ENCODE assay signal across 19 cellular contexts in the genomic region with DNA sequence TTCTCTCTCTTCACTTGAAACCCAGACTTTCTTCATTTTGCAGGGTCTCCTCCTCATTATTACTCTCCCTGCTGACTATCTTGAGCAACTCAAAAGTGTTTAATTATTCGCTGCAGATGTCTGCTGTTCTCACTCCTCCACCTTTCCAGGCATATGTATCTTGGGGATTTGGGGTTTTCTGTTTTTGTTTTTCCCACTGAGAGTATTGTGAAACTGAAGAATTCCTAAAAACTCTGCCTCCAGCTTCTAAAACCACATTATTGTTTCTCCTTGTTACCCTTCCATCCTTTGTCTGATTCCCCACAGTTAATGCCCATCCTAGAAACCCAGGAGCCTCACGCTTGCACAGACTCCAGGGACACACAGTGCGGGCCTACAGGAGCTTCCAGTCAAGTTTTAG. TPM values are rescaled to one million over a fixed set of nuclear protein-coding genes. Genes with fewer than 3 reads are reported as not detected.
DNase-seq lines count a peak whose midpoint lies in the region; ATAC-seq, FAIRE-seq and TF ChIP-seq lines count a peak whose summit lies in the region.
"Had no signal": no experiment of that assay in that cellular context is flagged by ENCODE, and none has a peak within 500 bp of the region (broad histone marks: within the 10 kb centered on the region; RNA-seq: fewer than 3 reads in every experiment).

No MANE protein-coding gene starts in this region.

- H3K27ac Mint-ChIP-seq in HFFc6 = peak overlapping the region; percentile 96
- H3K27ac Mint-ChIP-seq: CD8-positive, alpha-beta memory T cell; H9 had no signal

- peak; percentile 51 for FAIRE-seq in endometrium (lab: Jason Lieb, UNC)
- FAIRE-seq: A549, GM12892, HepG2, HTR-8/SVneo had no signal

- H3K4me3 Mint-ChIP-seq in HFFc6 = peak overlapping the region; percentile 52
- H3K4me3 Mint-ChIP-seq: CD8-positive, alpha-beta memory T cell; H9 had no signal

- no peak overlapping the region for H3K9ac ChIP-seq in smooth muscle cell (ENCODE audit: low read depth)
- H3K9ac ChIP-seq: BLaER1 had no signal

- no peak overlapping the region for H2AFZ ChIP-seq in smooth muscle cell (ENCODE audit: low read depth)

- 97% methylated on average over 3 of the region's 3 CpGs for WGBS in smooth muscle cell (ENCODE audit: low lambda C conversion rate)

- no peaks in the 10 kb centered on the region; the same call in 1 of the 2 replicates for H3K27me3 Mint-ChIP-seq in HFFc6 (ENCODE audit: insufficient read depth)

- no peaks in the 10 kb centered on the region for H3K27me3 ChIP-seq in RWPE2 (ENCODE audit: insufficient read depth, poor library complexity, severe bottlenecking)
- no peaks in the 10 kb centered on the region for H3K27me3 ChIP-seq in smooth muscle cell (ENCODE audit: low read depth)
- no peaks in the 10 kb centered on the region for H3K27me3 ChIP-seq in effector memory CD4-positive, alpha-beta T cell (replicated peaks; ENCODE audit: control insufficient read depth, insufficient read depth, low read length, poor library complexity, severe bottlenecking)
- H3K27me3 ChIP-seq: BLaER1 had no signal

- H3K4me1 Mint-ChIP-seq in HFFc6 (ENCODE audit: low read depth) = peaks cover 46% of the 10 kb centered on the region
- H3K4me1 Mint-ChIP-seq: CD8-positive, alpha-beta memory T cell had no signal

- no peak for TF ChIP-seq CTCF in HFFc6 (IDR thresholded peaks at IDR 0.05)
- TF ChIP-seq CTCF in RWPE2 (IDR thresholded peaks at IDR 0.05; ENCODE audit: poor library complexity, severe bottlenecking) = no peak
- TF ChIP-seq CTCF in smooth muscle cell (IDR thresholded peaks at IDR 0.05; ENCODE audit: borderline replicate concordance, insufficient read depth, poor library complexity, severe bottlenecking) = no peak

- H3K27ac ChIP-seq in RWPE2 (ENCODE audit: poor library complexity, severe bottlenecking) (peak overlapping the region; percentile 92), smooth muscle cell (ENCODE audit: low read depth) (peak overlapping the region; percentile 100)
- H3K27ac ChIP-seq in effector memory CD4-positive, alpha-beta T cell (ENCODE audit: insufficient read depth, low read length, poor library complexity, severe bottlenecking) = no peak overlapping the region
- H3K27ac ChIP-seq: A549, BLaER1 had no signal

- H4K20me1 ChIP-seq in smooth muscle cell (ENCODE audit: low read depth) = no peaks in the 10 kb centered on the region
- H4K20me1 ChIP-seq: BLaER1 had no signal

- H3K9me3 ChIP-seq in RWPE2 (ENCODE audit: severe bottlenecking) = no peaks in the 10 kb centered on the region
- H3K9me3 ChIP-seq in smooth muscle cell (replicated peaks; ENCODE audit: low read depth) = no peaks in the 10 kb centered on the region
- H3K9me3 ChIP-seq in effector memory CD4-positive, alpha-beta T cell (ENCODE audit: control insufficient read depth, low read length) = no peaks in the 10 kb centered on the region
- H3K9me3 ChIP-seq: A549, BLaER1 had no signal

- DNase-seq in HFFc6 = no peak
- no peak for DNase-seq in RWPE2 (ENCODE audit: low spot score)
- no peak for DNase-seq in smooth muscle cell (lab: John Stamatoyannopoulos, UW; ENCODE audit: unreplicated experiment)
- DNase-seq in NOMO-1 (lab: John Stamatoyannopoulos, UW; ENCODE audit: unreplicated experiment in 2 of 2) = no peak
- DNase-seq in anterior cingulate cortex (lab: John Stamatoyannopoulos, UW) = no peak
- no peak for DNase-seq in effector memory CD4-positive, alpha-beta T cell
- DNase-seq: AML-193; Caco-2; CD8-positive, alpha-beta memory T cell; DND-41; GDM1; GOT3; H9 had no signal

- peaks cover 11% of the 10 kb centered on the region for H3F3A ChIP-seq in smooth muscle cell (ENCODE audit: low read depth)

- H3K36me3 ChIP-seq in RWPE2 (ENCODE audit: low read depth) (no peaks in the 10 kb centered on the region), smooth muscle cell (ENCODE audit: low read depth) (no peaks in the 10 kb centered on the region)
- no peaks in the 10 kb centered on the region for H3K36me3 ChIP-seq in effector memory CD4-positive, alpha-beta T cell (ENCODE audit: control insufficient read depth, insufficient read depth, low read length)
- H3K36me3 ChIP-seq: BLaER1 had no signal

- peaks cover 28% of the 10 kb centered on the region for H3K4me1 ChIP-seq in RWPE2 (ENCODE audit: insufficient read depth, poor library complexity, severe bottlenecking)
- H3K4me1 ChIP-seq in smooth muscle cell (ENCODE audit: low read depth) = no peaks in the 10 kb centered on the region
- H3K4me1 ChIP-seq in effector memory CD4-positive, alpha-beta T cell (ENCODE audit: control insufficient read depth, insufficient read depth, low read length, poor library complexity, severe bottlenecking) = no peaks in the 10 kb centered on the region
- H3K4me1 ChIP-seq: BLaER1, Caco-2 had no signal

- no peak for ATAC-seq in RWPE2 (ENCODE audit: low read depth)
- ATAC-seq: A549, HepG2 had no signal

- no peak overlapping the region for H3K4me2 ChIP-seq in smooth muscle cell
- H3K4me2 ChIP-seq: A549, BLaER1 had no signal

- H3K79me2 ChIP-seq in smooth muscle cell (ENCODE audit: low read depth) = no peaks in the 10 kb centered on the region

- peaks cover 5% of the 10 kb centered on the region; the same call in 1 of the 2 replicates for H3K36me3 Mint-ChIP-seq in HFFc6 (ENCODE audit: low read depth)
- H3K36me3 Mint-ChIP-seq: CD8-positive, alpha-beta memory T cell had no signal

- H3K4me3 ChIP-seq in RWPE2 (ENCODE audit: severe bottlenecking) (no peak overlapping the region), smooth muscle cell (no peak overlapping the region)
- no peak overlapping the region for H3K4me3 ChIP-seq in effector memory CD4-positive, alpha-beta T cell (ENCODE audit: insufficient read depth, low read depth, low read length, poor library complexity, severe bottlenecking)
- H3K4me3 ChIP-seq: A549, BLaER1 had no signal

- no peaks in the 10 kb centered on the region for H3K9me3 Mint-ChIP-seq in HFFc6
- H3K9me3 Mint-ChIP-seq: H9 had no signal

RNA-seq across cellular contexts. Expression of a gene that starts 51.3 kb away (rescaled TPM):
- not detected for total RNA-seq in HFFc6 (2021; fragmentation: NEBNext Ultra II Directional; extraction: Animal tissue kit (Norgen Biotek cat#: 25700))
- total RNA-seq in smooth muscle cell = 98.9 and 106 TPM in 2 replicates
- 116 and 182 TPM in 2 replicates for polyA plus RNA-seq in smooth muscle cell
- total RNA-seq: Caco-2; CD8-positive, alpha-beta memory T cell; H9; HepG2 had no signal
- polyA plus RNA-seq: A549; CD8-positive, alpha-beta memory T cell; HepG2 had no signal

Comparison
In these comparisons a context has a peak if more than half of its experiments do, and no peak if none do; other contexts are left out.
1. RNA of a gene that starts 51.3 kb away (total RNA-seq): 98.9 to 106 TPM in smooth muscle cell; not detected in HFFc6; every median in the first group is over 10 times any median in the second.